ENCODE assay signal across 9 cellular contexts in the genomic region with DNA sequence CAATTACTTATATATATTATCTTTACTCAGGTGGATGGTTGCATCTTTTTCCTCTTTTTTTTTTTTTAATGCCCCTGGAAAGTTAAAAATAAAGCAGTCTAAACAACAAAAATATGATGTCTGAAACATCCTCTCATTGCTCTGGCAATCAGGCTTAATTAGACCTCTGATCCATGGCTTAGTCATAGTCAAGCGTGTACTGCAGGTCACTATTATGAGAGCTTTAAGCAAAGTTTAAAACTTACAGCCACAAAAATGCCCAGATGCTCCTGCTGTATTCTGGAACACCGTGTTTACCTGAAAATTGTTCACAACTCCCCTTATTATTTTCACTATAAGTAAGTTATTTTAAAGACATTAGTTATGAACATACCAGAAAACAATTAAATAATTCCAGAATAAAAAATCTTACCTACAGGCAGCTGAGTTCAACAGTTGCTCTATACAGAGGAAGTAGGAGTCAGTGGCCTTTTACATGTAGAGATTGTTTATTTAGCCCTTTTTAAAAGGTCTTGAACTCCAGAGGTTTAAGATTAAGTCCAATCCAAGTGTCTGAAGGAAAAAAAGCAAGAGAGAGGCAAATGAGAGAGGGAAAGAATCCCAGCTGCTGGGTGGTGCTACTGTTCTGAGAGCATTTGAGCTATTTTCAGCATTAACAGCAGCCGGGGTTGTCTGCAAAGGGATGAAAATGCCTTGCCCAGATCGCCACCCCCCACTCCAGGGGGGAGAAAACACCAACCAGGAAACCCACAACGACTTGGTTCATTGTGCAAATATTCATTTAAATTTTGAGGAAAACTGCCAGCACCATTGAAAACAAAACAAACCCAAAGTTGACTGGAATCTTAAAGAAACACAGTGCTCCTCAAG. TPM values are rescaled to one million over a fixed set of nuclear protein-coding genes. Genes with fewer than 3 reads are reported as not detected.
A peak's percentile ranks its signal among the peaks of the same experiment; 100 is the strongest.
DNase-seq lines count a peak whose midpoint lies in the region; ATAC-seq and TF ChIP-seq lines count a peak whose summit lies in the region.
"Had no signal": no experiment of that assay in that cellular context is flagged by ENCODE, and none has a peak within 500 bp of the region (broad histone marks: within the 10 kb centered on the region; RNA-seq: fewer than 3 reads in every experiment).

No MANE protein-coding gene starts in this region.

- 11 to 16% methylated on average over 5 of the region's 5 CpGs for WGBS in lung, 2 donors
- 9 to 12% methylated on average over 5 of the region's 5 CpGs for WGBS in upper lobe of left lung, 2 donors
- no CpG with 5 or more reads among the region's 5 CpGs for WGBS in trophoblast cell (ENCODE audit: extremely low coverage, insufficient coverage, insufficient read length)

- no peak overlapping the region for H4K91ac ChIP-seq in trophoblast cell (ENCODE audit: low read depth, low read length)

- no peak overlapping the region for H2BK5ac ChIP-seq in trophoblast cell (ENCODE audit: low read depth, low read length, poor library complexity)

- no peak overlapping the region for H3K9ac ChIP-seq in trophoblast cell (ENCODE audit: low read length)

- no peaks in the 10 kb centered on the region for H3K27me3 ChIP-seq in MG63
- H3K27me3 ChIP-seq in lung (ENCODE audit: control insufficient read depth, insufficient read depth), result no peaks in the 10 kb centered on the region
- no peaks in the 10 kb centered on the region for H3K27me3 ChIP-seq in upper lobe of left lung
- no peaks in the 10 kb centered on the region for H3K27me3 ChIP-seq in trophoblast cell (ENCODE audit: insufficient read depth, low read length)

- no peak overlapping the region for H3K4me3 Mint-ChIP-seq in T-helper 2 cell treated with Interferon-gamma antibody and Interleukin-4, amounts not matched to agents 5 μg/mL and 100 μg/mL, for 36 hours

- H3K4me1 Mint-ChIP-seq in T-helper 2 cell treated with Interferon-gamma antibody and Interleukin-4, amounts not matched to agents 5 μg/mL and 100 μg/mL, for 36 hours (ENCODE audit: low read depth), result no peaks in the 10 kb centered on the region

- ATAC-seq in lung (ENCODE audit: insufficient read depth, low FRiP score), result peak; percentile 64
- ATAC-seq in upper lobe of left lung (ENCODE audit: low FRiP score in 2 of 2), result peak; percentile 52 to 65
- no peak for ATAC-seq in HG03460 (IDR thresholded peaks at IDR 0.05; ENCODE audit: unreplicated experiment)

- H3K14ac ChIP-seq in trophoblast cell (ENCODE audit: low read length), result no peak overlapping the region

- peak overlapping the region; percentile 23 for H3K4me3 ChIP-seq in MG63
- H3K4me3 ChIP-seq in epithelial cell of esophagus (ENCODE audit: low read length), result no peak overlapping the region
- H3K4me3 ChIP-seq in lung, result no peak overlapping the region
- H3K4me3 ChIP-seq in upper lobe of left lung, result peak overlapping the region in 3 of 4 donors; percentile 6 to 38 (median 37)
- no peak overlapping the region for H3K4me3 ChIP-seq in trophoblast cell (ENCODE audit: low read depth, low read length)

- no peak overlapping the region for H4K12ac ChIP-seq in trophoblast cell (ENCODE audit: low read depth, low read length)

- no peak overlapping the region for H2AK5ac ChIP-seq in trophoblast cell (ENCODE audit: low read length)

- H3K4me2 ChIP-seq in trophoblast cell (ENCODE audit: low read length), result no peak overlapping the region

- no peaks in the 10 kb centered on the region for H3K9me3 ChIP-seq in MG63
- no peaks in the 10 kb centered on the region for H3K9me3 ChIP-seq in lung (ENCODE audit: control insufficient read depth in 2 of 2, insufficient read depth in 1 of 2, low read length in 1 of 2)
- H3K9me3 ChIP-seq in upper lobe of left lung, result no peaks in the 10 kb centered on the region
- no peaks in the 10 kb centered on the region for H3K9me3 ChIP-seq in trophoblast cell (ENCODE audit: insufficient read depth, low read depth, low read length)

- no peak overlapping the region for H2AFZ ChIP-seq in trophoblast cell (ENCODE audit: insufficient read depth, low read length, poor library complexity)

- no peak overlapping the region for H3K18ac ChIP-seq in trophoblast cell (ENCODE audit: low read length)

- H3K27ac ChIP-seq in lung (ENCODE audit: low read depth in 1 of 2, low read length in 1 of 2) (peak overlapping the region; percentile 67 to 98), upper lobe of left lung (peak overlapping the region; percentile 47 to 62 (median 56)), substantia nigra (ENCODE audit: low read depth, low read length, poor library complexity, severe bottlenecking) (no peak overlapping the region), trophoblast cell (ENCODE audit: low read depth, low read length) (no peak overlapping the region)

- H3K36me3 ChIP-seq in MG63, result no peaks in the 10 kb centered on the region
- H3K36me3 ChIP-seq in lung (ENCODE audit: control insufficient read depth in 2 of 2, insufficient read depth in 2 of 2, low read length in 2 of 2), result no peaks in the 10 kb centered on the region
- H3K36me3 ChIP-seq in upper lobe of left lung, result no peaks in the 10 kb centered on the region
- no peaks in the 10 kb centered on the region for H3K36me3 ChIP-seq in trophoblast cell (ENCODE audit: control insufficient read depth in 1 of 2, insufficient read depth in 2 of 2, low read length in 2 of 2)

- no peak overlapping the region for H2BK12ac ChIP-seq in trophoblast cell (ENCODE audit: low read length)

- H3K23ac ChIP-seq in trophoblast cell (ENCODE audit: low read length), result no peak overlapping the region

- H3K79me2 ChIP-seq in trophoblast cell (ENCODE audit: control insufficient read depth, insufficient read depth, low read length, poor library complexity), result no peaks in the 10 kb centered on the region

- no peak for TF ChIP-seq EP300 in upper lobe of left lung (IDR thresholded peaks at IDR 0.05)

- H3K4me1 ChIP-seq in lung (ENCODE audit: control insufficient read depth in 2 of 2, insufficient read depth in 2 of 2, low read length in 2 of 2) (peaks cover 4 to 13% of the 10 kb centered on the region in 2 donors), upper lobe of left lung (peaks cover 7 to 31% (median 13%) of the 10 kb centered on the region in 4 donors), trophoblast cell (ENCODE audit: control insufficient read depth in 1 of 2, insufficient read depth in 2 of 2, low read length in 2 of 2) (peaks cover 0 to 3% of the 10 kb centered on the region in 2 experiments)

- H3K9me3 Mint-ChIP-seq in T-helper 2 cell treated with Interferon-gamma antibody and Interleukin-4, amounts not matched to agents 5 μg/mL and 100 μg/mL, for 36 hours, result no peaks in the 10 kb centered on the region

- H3K27ac Mint-ChIP-seq in T-helper 2 cell treated with Interferon-gamma antibody and Interleukin-4, amounts not matched to agents 5 μg/mL and 100 μg/mL, for 36 hours, result no peak overlapping the region

- TF ChIP-seq CTCF in epithelial cell of esophagus (IDR thresholded peaks at IDR 0.05; ENCODE audit: insufficient read depth, low read depth, low read length, missing control alignments) (no peak), lung (IDR thresholded peaks at IDR 0.05; ENCODE audit: control extremely low read depth, extremely low read depth) (no peak), upper lobe of left lung (IDR thresholded peaks at IDR 0.05) (no peak)

- peaks cover 2% of the 10 kb centered on the region for H3K79me1 ChIP-seq in trophoblast cell (ENCODE audit: low read length)

- H4K8ac ChIP-seq in trophoblast cell (ENCODE audit: low read depth, low read length), result no peak overlapping the region

- no peaks in the 10 kb centered on the region for H3K36me3 Mint-ChIP-seq in T-helper 2 cell treated with Interferon-gamma antibody and Interleukin-4, amounts not matched to agents 5 μg/mL and 100 μg/mL, for 36 hours (ENCODE audit: low read depth)

- DNase-seq in MG63 (peak; percentile 91), epithelial cell of esophagus (ENCODE audit: low read depth) (peak; percentile 49), lung (ENCODE audit: low spot score) (peak; percentile 50), upper lobe of left lung (peak in 1 of 2 donors; percentile 41), substantia nigra (lab: John Stamatoyannopoulos, UW) (no peak), trophoblast cell (no peak)
- DNase-seq in T-helper 2 cell treated with Interferon-gamma antibody and Interleukin-4, amounts not matched to agents 5 μg/mL and 100 μg/mL, for 36 hours (ENCODE audit: low spot score), result no peak
- DNase-seq: T-helper 2 cell had no signal

- H3K4ac ChIP-seq in trophoblast cell (ENCODE audit: low read depth, low read length), result no peak overlapping the region

- H3K27me3 Mint-ChIP-seq in T-helper 2 cell treated with Interferon-gamma antibody and Interleukin-4, amounts not matched to agents 5 μg/mL and 100 μg/mL, for 36 hours (ENCODE audit: low read depth), result peaks cover 2% of the 10 kb centered on the region

- TF ChIP-seq POLR2A in upper lobe of left lung (IDR thresholded peaks at IDR 0.05), result peak in 1 of 4 donors; percentile 15

- H2BK120ac ChIP-seq in trophoblast cell (ENCODE audit: insufficient read depth, low read length, poor library complexity), result no peak overlapping the region

RNA-seq across cellular contexts. Expression of a gene that starts 36.9 kb away (rescaled TPM):
- 0.07 and 0.10 TPM in 2 replicates for total RNA-seq in MG63 (2014; rRNA removed; shearing (Covaris generic); ENCODE audit: low replicate concordance)
- total RNA-seq in lung (10 to 100 TPM; 38.4 to 70.4 TPM), upper lobe of left lung (10 to 100 TPM; 35.4 to 83.2 (median 58.1) TPM)
- 10 to 100 TPM; 11.2 to 14.4 TPM for polyA plus RNA-seq in lung
- 4.9 and 7.0 TPM in 2 replicates for polyA plus RNA-seq in trophoblast cell (2013)

Comparison
In these comparisons a context has a peak if more than half of its experiments do, and no peak if none do; other contexts are left out.
1. DNase-seq: peak in MG63 (single experiment), epithelial cell of esophagus (single experiment) and lung (single experiment); none in substantia nigra (0 of 49), trophoblast cell (0 of 2) and T-helper 2 cell treated with Interferon-gamma antibody and Interleukin-4, amounts not matched to agents 5 μg/mL and 100 μg/mL, for 36 hours (single experiment).
2. H3K4me3 ChIP-seq: peak in MG63 (single experiment) and upper lobe of left lung (3 of 4); none in epithelial cell of esophagus (single experiment), lung (single experiment) and trophoblast cell (single experiment).
3. H3K27ac ChIP-seq: peak in lung (2 of 2) and upper lobe of left lung (4 of 4); none in substantia nigra (single experiment) and trophoblast cell (single experiment).
4. RNA of a gene that starts 36.9 kb away (total RNA-seq): 38.4 to 70.4 TPM in lung and 35.4 to 83.2 TPM in upper lobe of left lung; 0.07 to 0.10 TPM in MG63; every median in the first group is over 10 times any median in the second.